Comparison of ENCODE assay signal across 18 cellular contexts in the genomic region with DNA sequence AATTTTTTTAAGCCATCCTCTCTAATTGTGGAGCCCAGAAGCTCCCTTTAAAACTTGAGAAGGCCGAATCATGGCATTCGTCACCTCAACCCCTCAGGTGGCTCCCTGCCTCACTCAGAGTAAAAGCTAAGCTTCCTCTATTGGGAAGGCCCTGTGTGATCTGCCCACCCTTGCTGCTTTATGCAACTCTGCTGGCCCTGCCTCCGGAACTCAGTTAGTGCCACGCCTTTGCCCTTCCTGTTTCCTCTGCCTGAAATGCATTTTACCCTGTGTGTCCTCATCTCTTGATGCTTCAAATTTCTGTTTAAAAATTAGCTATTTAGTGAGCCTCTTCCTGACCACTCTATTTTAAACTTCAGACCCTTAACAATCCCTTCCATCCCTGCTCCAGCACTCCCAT. TPM values are rescaled to one million over a fixed set of nuclear protein-coding genes. Genes with fewer than 3 reads are reported as not detected.
DNase-seq lines count a peak whose midpoint lies in the region; ATAC-seq and TF ChIP-seq lines count a peak whose summit lies in the region.
"Had no signal": no experiment of that assay in that cellular context is flagged by ENCODE, and none has a peak within 500 bp of the region (broad histone marks: within the 10 kb centered on the region; RNA-seq: fewer than 3 reads in every experiment).

No MANE protein-coding gene starts in this region.

- H3K36me3 ChIP-seq in naive thymus-derived CD4-positive, alpha-beta T cell (ENCODE audit: control insufficient read depth in 2 of 3, insufficient read depth in 3 of 3, low read length in 3 of 3), result no peaks in the 10 kb centered on the region

- H3K4me3 Mint-ChIP-seq in activated T-cell treated with anti-CD3 and anti-CD28 coated beads, Interleukin-2, amount 50 U/mL, for 24 hours, result no peak overlapping the region
- H3K4me3 Mint-ChIP-seq in activated T-helper 17 cell treated with anti-CD3 and anti-CD28 coated beads, Interleukin-2, amount 50 U/mL, for 72 hours, result peak overlapping the region; percentile 15
- H3K4me3 Mint-ChIP-seq in naive thymus-derived CD4-positive, alpha-beta T cell, result peak overlapping the region in 8 of 10 donors; percentile 2 to 53 (median 38)

- peak overlapping the region; percentile 39 for H3K27ac ChIP-seq in naive thymus-derived CD4-positive, alpha-beta T cell (ENCODE audit: low read depth, low read length)

- intact Hi-C loops in naive thymus-derived CD4-positive, alpha-beta T cell (cut with micrococcal nuclease), result no loop called here
- intact Hi-C loops in head of caudate nucleus (cut with DNase I), result no loop called here

- H3K27me3 ChIP-seq in naive thymus-derived CD4-positive, alpha-beta T cell (ENCODE audit: control insufficient read depth in 2 of 2, insufficient read depth in 2 of 2, low read length in 2 of 2), result no peaks in the 10 kb centered on the region

- no peaks in the 10 kb centered on the region for H3K9me3 ChIP-seq in naive thymus-derived CD4-positive, alpha-beta T cell (ENCODE audit: control insufficient read depth in 2 of 3, low read length in 3 of 3)

- POLR2A ChIA-PET in naive thymus-derived CD4-positive, alpha-beta T cell (lab: Charles Lee), result interaction anchor here (1.2 kb wide), 1 partner anchor 8 kb away, joined by 3 read pairs; no protein-coding TSS in a partner anchor

- no peaks in the 10 kb centered on the region for H3K9me3 Mint-ChIP-seq in activated T-cell treated with anti-CD3 and anti-CD28 coated beads, Interleukin-2, amount 50 U/mL, for 24 hours
- peaks cover 6% of the 10 kb centered on the region for H3K9me3 Mint-ChIP-seq in activated T-helper 17 cell treated with anti-CD3 and anti-CD28 coated beads, Interleukin-2, amount 50 U/mL, for 72 hours
- H3K9me3 Mint-ChIP-seq in naive thymus-derived CD4-positive, alpha-beta T cell, result peaks cover 0 to 4% (median 0%) of the 10 kb centered on the region in 11 donors
- H3K9me3 Mint-ChIP-seq: activated T-helper 2 cell treated with anti-CD3 and anti-CD28 coated beads, Interferon-gamma antibody, Interleukin-2, Interleukin-4, amounts not matched to agents 10 μg/mL and 5 μg/mL and 100 μg/mL, durations not matched to agents 14 hours and 24 hours and 36 hours had no signal

- H3K4me3 ChIP-seq in NB4 (ENCODE audit: low read depth, low read length), result no peak overlapping the region
- H3K4me3 ChIP-seq in naive thymus-derived CD4-positive, alpha-beta T cell (ENCODE audit: low read length), result no peak overlapping the region

- no peaks in the 10 kb centered on the region for H3K36me3 Mint-ChIP-seq in activated T-cell treated with anti-CD3 and anti-CD28 coated beads, Interleukin-2, amount 50 U/mL, for 24 hours (ENCODE audit: low read depth)
- H3K36me3 Mint-ChIP-seq in activated T-helper 17 cell treated with anti-CD3 and anti-CD28 coated beads, Interleukin-2, amount 50 U/mL, for 72 hours (ENCODE audit: low read depth), result no peaks in the 10 kb centered on the region
- peaks cover 0 to 13% (median 0%) of the 10 kb centered on the region in 5 donors for H3K36me3 Mint-ChIP-seq in naive thymus-derived CD4-positive, alpha-beta T cell
- H3K36me3 Mint-ChIP-seq: CD14-positive monocyte had no signal

- no peak for DNase-seq in activated T-cell treated with anti-CD3 and anti-CD28 coated beads, Interleukin-2, amount 50 U/mL, for 24 hours
- no peak for DNase-seq in activated T-cell treated with anti-CD3 and anti-CD28 coated beads, Interleukin-2, amount 50 U/mL, for 1 hour
- DNase-seq in NB4 (ENCODE audit: low read depth) (peak; percentile 40), GM03348 (ENCODE audit: low spot score) (no peak), head of caudate nucleus (no peak)
- peak in 6 of 9 donors; percentile 7 to 33 (median 18) for DNase-seq in naive thymus-derived CD4-positive, alpha-beta T cell
- DNase-seq: DND-41, NCI-H1694 treated with DMSO at 0.1 percent for 48 hours, NCI-H510A, PC-3, retina had no signal

- H3K27ac Mint-ChIP-seq in activated T-cell treated with anti-CD3 and anti-CD28 coated beads, Interleukin-2, amount 50 U/mL, for 24 hours, result peak overlapping the region; percentile 35
- H3K27ac Mint-ChIP-seq in activated T-helper 17 cell treated with anti-CD3 and anti-CD28 coated beads, Interleukin-2, amount 50 U/mL, for 72 hours, result peak overlapping the region; percentile 79
- H3K27ac Mint-ChIP-seq in naive thymus-derived CD4-positive, alpha-beta T cell, result peak overlapping the region in 8 of 9 donors; percentile 37 to 81 (median 62)
- H3K27ac Mint-ChIP-seq: activated T-helper 2 cell treated with anti-CD3 and anti-CD28 coated beads, Interferon-gamma antibody, Interleukin-2, Interleukin-4, amounts not matched to agents 10 μg/mL and 5 μg/mL and 100 μg/mL, durations not matched to agents 14 hours and 24 hours and 36 hours had no signal

- H3K27me3 Mint-ChIP-seq in activated T-cell treated with anti-CD3 and anti-CD28 coated beads, Interleukin-2, amount 50 U/mL, for 24 hours, result no peaks in the 10 kb centered on the region
- H3K27me3 Mint-ChIP-seq in activated T-helper 17 cell treated with anti-CD3 and anti-CD28 coated beads, Interleukin-2, amount 50 U/mL, for 72 hours, result no peaks in the 10 kb centered on the region
- peaks cover 0 to 7% (median 0%) of the 10 kb centered on the region in 5 donors for H3K27me3 Mint-ChIP-seq in naive thymus-derived CD4-positive, alpha-beta T cell

- no peak for TF ChIP-seq POLR2A in NB4 (IDR thresholded peaks at IDR 0.05; ENCODE audit: extremely low read depth, insufficient read length)

- peaks cover 6% of the 10 kb centered on the region for H3K4me1 Mint-ChIP-seq in activated T-cell treated with anti-CD3 and anti-CD28 coated beads, Interleukin-2, amount 50 U/mL, for 24 hours (ENCODE audit: low read depth)
- no peaks in the 10 kb centered on the region for H3K4me1 Mint-ChIP-seq in activated T-helper 17 cell treated with anti-CD3 and anti-CD28 coated beads, Interleukin-2, amount 50 U/mL, for 72 hours
- peaks cover 5 to 15% (median 13%) of the 10 kb centered on the region in 7 donors for H3K4me1 Mint-ChIP-seq in naive thymus-derived CD4-positive, alpha-beta T cell

- ATAC-seq in activated T-helper 17 cell treated with anti-CD3 and anti-CD28 coated beads, Interleukin-2, amount 50 U/mL, for 72 hours (replicated peaks), result no peak
- peak; percentile 56 for ATAC-seq in naive thymus-derived CD4-positive, alpha-beta T cell
- ATAC-seq in GM18867 (IDR thresholded peaks at IDR 0.05; ENCODE audit: unreplicated experiment), result no peak
- ATAC-seq: PC-3 had no signal

- CTCF ChIA-PET in naive thymus-derived CD4-positive, alpha-beta T cell (lab: Charles Lee), result no interaction called here

- H3K4me1 ChIP-seq in naive thymus-derived CD4-positive, alpha-beta T cell (ENCODE audit: control insufficient read depth in 2 of 2, insufficient read depth in 2 of 2, low read length in 2 of 2), result peaks cover 0 to 8% of the 10 kb centered on the region in 2 donors

- no peak for TF ChIP-seq CTCF in NB4 (IDR thresholded peaks at IDR 0.05; ENCODE audit: low read depth, low read length)

RNA-seq across cellular contexts. Expression of gene PACRG, which starts 5.7 kb away (rescaled TPM):
- total RNA-seq in activated T-helper 17 cell treated with anti-CD3 and anti-CD28 coated beads, Interleukin-2, amount 50 U/mL, for 72 hours, result not detected
- 1 to 10 TPM in 3 of 5 experiments, under 1 TPM in 1, not detected in 1; 0.89 to 1.7 (median 1.4) TPM for total RNA-seq in naive thymus-derived CD4-positive, alpha-beta T cell
- polyA plus RNA-seq in naive thymus-derived CD4-positive, alpha-beta T cell, result 1 to 10 TPM; 1.4 to 2.2 TPM
- total RNA-seq: activated T-helper 2 cell treated with anti-CD3 and anti-CD28 coated beads, Interferon-gamma antibody, Interleukin-2, Interleukin-4, amounts not matched to agents 10 μg/mL and 5 μg/mL and 100 μg/mL, durations not matched to agents 14 hours and 24 hours and 36 hours; astrocyte; endothelial cell of umbilical vein; PC-3; SK-MEL-5 had no signal
- polyA plus RNA-seq: CD14-positive monocyte had no signal

RNA-seq across cellular contexts. Expression of gene PRKN, which starts 5.9 kb away (rescaled TPM):
- under 1 TPM; 0.84 to 0.87 TPM for total RNA-seq in activated T-helper 17 cell treated with anti-CD3 and anti-CD28 coated beads, Interleukin-2, amount 50 U/mL, for 72 hours
- 1 to 10 TPM in 4 of 5 experiments, under 1 TPM in 1; 0.44 to 9.0 (median 8.1) TPM for total RNA-seq in naive thymus-derived CD4-positive, alpha-beta T cell
- polyA plus RNA-seq in naive thymus-derived CD4-positive, alpha-beta T cell, result 10 to 100 TPM in 1 of 2 donors, 1 to 10 TPM in 1; 2.4 to 10.3 TPM
- total RNA-seq: activated T-helper 2 cell treated with anti-CD3 and anti-CD28 coated beads, Interferon-gamma antibody, Interleukin-2, Interleukin-4, amounts not matched to agents 10 μg/mL and 5 μg/mL and 100 μg/mL, durations not matched to agents 14 hours and 24 hours and 36 hours; endothelial cell of umbilical vein; PC-3 had no signal

Comparison
In these comparisons a context has a peak if more than half of its experiments do, and no peak if none do; other contexts are left out.
1. DNase-seq: peak in NB4 (single experiment) and naive thymus-derived CD4-positive, alpha-beta T cell (6 of 9); none in activated T-cell treated with anti-CD3 and anti-CD28 coated beads, Interleukin-2, amount 50 U/mL, for 24 hours (single experiment), activated T-cell treated with anti-CD3 and anti-CD28 coated beads, Interleukin-2, amount 50 U/mL, for 1 hour (single experiment), GM03348 (single experiment) and head of caudate nucleus (0 of 42).
2. Peak in every context shown above with its lines, with median percentiles within 50 percentile points of each other: H3K27ac Mint-ChIP-seq.